Comparison of ENCODE assay signal across 8 cellular contexts in genomic region chrX:108165349-108166111, GRCh38.
A peak's percentile ranks its signal among the peaks of the same experiment; 100 is the strongest.
DNase-seq lines count a peak whose midpoint lies in the region; ATAC-seq and TF ChIP-seq lines count a peak whose summit lies in the region.

No MANE protein-coding gene starts in this region.

- no peak overlapping the region for H3K4me3 ChIP-seq in fibroblast of mammary gland (ENCODE audit: control insufficient read depth, low read depth, low read length)
- no peak overlapping the region for H3K4me3 ChIP-seq in thyroid gland (replicated peaks in 1 of 3)

- H3K4me1 ChIP-seq in thyroid gland: peaks cover 11 to 14% of the 10 kb centered on the region in 2 donors

- no peak overlapping the region for H3K27ac ChIP-seq in 22Rv1
- peak overlapping the region; percentile 67 to 91 (median 76) for H3K27ac ChIP-seq in thyroid gland

- H3K9me3 ChIP-seq in thyroid gland: no peaks in the 10 kb centered on the region

- 61 to 80% methylated on average over 5 to 8 of the region's 8 CpGs for WGBS in thyroid gland, 2 donors

- intact Hi-C loops in thyroid gland (cut with DNase I): no loop called here

- peak; percentile 55 for TF ChIP-seq CTCF in 22Rv1 (IDR thresholded peaks at IDR 0.05)
- TF ChIP-seq CTCF in fibroblast of mammary gland (conservative IDR thresholded peaks at IDR 0.05; ENCODE audit: control insufficient read depth, insufficient read depth, low read depth, low read length): peak; percentile 72
- TF ChIP-seq CTCF in thyroid gland (IDR thresholded peaks at IDR 0.05): peak in 4 of 6 experiments; percentile 12 to 32 (median 22)

- DNase-seq in NCI-H526 treated with DMSO at 0.1 percent for 48 hours (lab: John Stamatoyannopoulos, UW) (peak; percentile 5), fibroblast of mammary gland (ENCODE audit: low read depth) (peak; percentile 68), thyroid gland (peak; percentile 27 to 37), putamen (ENCODE audit: low spot score) (no peak)
- no peak for DNase-seq in activated CD4-positive, CD25-positive, alpha-beta regulatory T cell treated with anti-CD3 and anti-CD28 coated beads, Interleukin-2, amount 50 U/mL, for 72 hours

- peak; percentile 66 for ATAC-seq in GM19351 (IDR thresholded peaks at IDR 0.05; ENCODE audit: unreplicated experiment)
- no peak for ATAC-seq in HG03025 (IDR thresholded peaks at IDR 0.05; ENCODE audit: low FRiP score, unreplicated experiment)

- H3K36me3 ChIP-seq in thyroid gland: no peaks in the 10 kb centered on the region

- TF ChIP-seq POLR2A in thyroid gland (IDR thresholded peaks at IDR 0.05): peak in 1 of 2 donors; percentile 19

- H3K27me3 ChIP-seq in thyroid gland: no peaks in the 10 kb centered on the region

Comparison
In these comparisons a context has a peak if more than half of its experiments do, and no peak if none do; other contexts are left out.
1. CTCF ChIP-seq: peak in every context shown above with its lines; median percentile 72 in fibroblast of mammary gland; 55 in 22Rv1; 22 in thyroid gland.
2. DNase-seq: peak in NCI-H526 treated with DMSO at 0.1 percent for 48 hours (single experiment), fibroblast of mammary gland (single experiment) and thyroid gland (2 of 2); none in putamen (single experiment) and activated CD4-positive, CD25-positive, alpha-beta regulatory T cell treated with anti-CD3 and anti-CD28 coated beads, Interleukin-2, amount 50 U/mL, for 72 hours (single experiment).